In genomic region chr14:74608959-74609611, GRCh38 we compare ENCODE assay signal across 7 cellular contexts. TPM values are rescaled to one million over a fixed set of nuclear protein-coding genes. Genes with fewer than 3 reads are reported as not detected.
DNase-seq lines count a peak whose midpoint lies in the region; ATAC-seq and TF ChIP-seq lines count a peak whose summit lies in the region.

No MANE protein-coding gene starts in this region.

- TF ChIP-seq POLR2A in heart left ventricle (IDR thresholded peaks at IDR 0.05), result no peak

- WGBS in heart left ventricle, 4 donors, result 54 to 64% (median 62%) methylated on average over 4 of the region's 4 CpGs

- H3K4me1 Mint-ChIP-seq in T-cell, result peaks cover 15 to 22% (median 20%) of the 10 kb centered on the region in 3 donors
- peaks cover 35% of the 10 kb centered on the region for H3K4me1 Mint-ChIP-seq in activated naive CD8-positive, alpha-beta T cell treated with anti-CD3 and anti-CD28 coated beads, Interleukin-2, amount 50 U/mL, for 24 hours

- peak overlapping the region in 1 of 3 donors; percentile 14 for H3K4me3 Mint-ChIP-seq in T-cell
- no peak overlapping the region for H3K4me3 Mint-ChIP-seq in activated naive CD8-positive, alpha-beta T cell treated with anti-CD3 and anti-CD28 coated beads, Interleukin-2, amount 50 U/mL, for 24 hours

- no peaks in the 10 kb centered on the region for H3K9me3 Mint-ChIP-seq in T-cell
- no peaks in the 10 kb centered on the region for H3K9me3 Mint-ChIP-seq in activated naive CD8-positive, alpha-beta T cell treated with anti-CD3 and anti-CD28 coated beads, Interleukin-2, amount 50 U/mL, for 24 hours

- TF ChIP-seq CTCF in GM13976 (IDR thresholded peaks at IDR 0.05; ENCODE audit: borderline replicate concordance, control extremely low read depth, extremely low read depth, insufficient read depth, missing control alignments) (peak; percentile 82), heart left ventricle (IDR thresholded peaks at IDR 0.05) (peak; percentile 92 to 99 (median 96))

- peak; percentile 80 for DNase-seq in GM13976 (ENCODE audit: low spot score)
- peak; percentile 40 for DNase-seq in NCI-H1436 treated with DMSO at 0.1 percent for 48 hours (lab: John Stamatoyannopoulos, UW)
- DNase-seq in T-cell, result peak; percentile 52 to 88 (median 79)
- DNase-seq in activated naive CD8-positive, alpha-beta T cell treated with anti-CD3 and anti-CD28 coated beads, Interleukin-2, amount 50 U/mL, for 24 hours, result peak; percentile 89
- DNase-seq in heart left ventricle, result peak; percentile 81 to 83 (median 82)
- peak; percentile 59 for DNase-seq in putamen (ENCODE audit: low spot score)

- no peaks in the 10 kb centered on the region for H3K36me3 ChIP-seq in heart left ventricle

- no peak overlapping the region for H3K27ac ChIP-seq in heart left ventricle

- POLR2A ChIA-PET in T-cell (lab: Charles Lee), result interaction anchor here in 1 of 2 donors (0.5 to 1.2 kb wide), 2 partner anchors 10 to 18 kb away, joined by 3 to 4 read pairs; no protein-coding TSS in a partner anchor

- peaks cover 0 to 49% (median 13%) of the 10 kb centered on the region in 12 donors for H3K4me1 ChIP-seq in heart left ventricle

- peak; percentile 36 to 69 (median 44) for ATAC-seq in T-cell (replicated peaks in 1 of 4)
- ATAC-seq in activated naive CD8-positive, alpha-beta T cell treated with anti-CD3 and anti-CD28 coated beads, Interleukin-2, amount 50 U/mL, for 24 hours, result peak; percentile 45
- ATAC-seq in heart left ventricle, result peak in 3 of 4 donors; percentile 26 to 47 (median 46)
- no peak for ATAC-seq in GM21723 (IDR thresholded peaks at IDR 0.05; ENCODE audit: unreplicated experiment)

- H3K27me3 Mint-ChIP-seq in T-cell, result no peaks in the 10 kb centered on the region
- H3K27me3 Mint-ChIP-seq in activated naive CD8-positive, alpha-beta T cell treated with anti-CD3 and anti-CD28 coated beads, Interleukin-2, amount 50 U/mL, for 24 hours, result peaks cover 26% of the 10 kb centered on the region

- H3K4me3 ChIP-seq in heart left ventricle, result peak overlapping the region in 10 of 12 donors; percentile 12 to 92 (median 65)

- in situ Hi-C loops in GM13976 (cut with MboI; ENCODE audit: low sequenced_read_pairs, unreplicated experiment), result no loop called here

- intact Hi-C loops in heart left ventricle (cut with DNase I), result loop anchor here in 7 of 10 donors (2.0 to 10.0 kb wide), 7 partner anchors 54 to 196 kb away; partner anchors contain the start of genes AREL1 (in 1 of the 7) and FCF1 (in 1 of the 7)

- CTCF ChIA-PET in T-cell (lab: Charles Lee), result interaction anchor here (0.5 to 1.9 kb wide), 32 partner anchors 9 to 1554 kb away, joined by 3 to 39 read pairs (median 4); partner anchors contain the start of genes AREL1 (in 1 of the 2), FCF1 (in 1 of the 2) and YLPM1 (in 1 of the 2)

- no peaks in the 10 kb centered on the region for H3K36me3 Mint-ChIP-seq in T-cell
- H3K36me3 Mint-ChIP-seq in activated naive CD8-positive, alpha-beta T cell treated with anti-CD3 and anti-CD28 coated beads, Interleukin-2, amount 50 U/mL, for 24 hours (ENCODE audit: low read depth), result no peaks in the 10 kb centered on the region

- no peaks in the 10 kb centered on the region for H3K9me3 ChIP-seq in heart left ventricle

- H3K27me3 ChIP-seq in heart left ventricle, result peaks cover 0 to 21% (median 7%) of the 10 kb centered on the region in 9 donors

- no peak overlapping the region for H3K27ac Mint-ChIP-seq in T-cell
- no peak overlapping the region for H3K27ac Mint-ChIP-seq in activated naive CD8-positive, alpha-beta T cell treated with anti-CD3 and anti-CD28 coated beads, Interleukin-2, amount 50 U/mL, for 24 hours

RNA-seq across cellular contexts. Expression of gene LTBP2, which starts 3.0 kb away (rescaled TPM):
- total RNA-seq in T-cell (1 to 10 TPM in 3 of 5 donors, under 1 TPM in 2; 0.39 to 1.7 (median 1.1) TPM), heart left ventricle (10 to 100 TPM; 19.1 to 69.1 (median 36.1) TPM)
- 1 to 10 TPM; 4.0 to 8.4 TPM for polyA plus RNA-seq in heart left ventricle

Comparison
In these comparisons a context has a peak if more than half of its experiments do, and no peak if none do; other contexts are left out.
1. RNA of gene LTBP2, which starts 3.0 kb away (total RNA-seq): 19.1 to 69.1 TPM in heart left ventricle; 0.39 to 1.7 TPM in T-cell; every median in the first group is over 4 times any median in the second.
2. Peak in every context shown above with its lines, with median percentiles within 50 percentile points of each other: DNase-seq.